8 cellular contexts compared by ENCODE assay signal in the genomic region with DNA sequence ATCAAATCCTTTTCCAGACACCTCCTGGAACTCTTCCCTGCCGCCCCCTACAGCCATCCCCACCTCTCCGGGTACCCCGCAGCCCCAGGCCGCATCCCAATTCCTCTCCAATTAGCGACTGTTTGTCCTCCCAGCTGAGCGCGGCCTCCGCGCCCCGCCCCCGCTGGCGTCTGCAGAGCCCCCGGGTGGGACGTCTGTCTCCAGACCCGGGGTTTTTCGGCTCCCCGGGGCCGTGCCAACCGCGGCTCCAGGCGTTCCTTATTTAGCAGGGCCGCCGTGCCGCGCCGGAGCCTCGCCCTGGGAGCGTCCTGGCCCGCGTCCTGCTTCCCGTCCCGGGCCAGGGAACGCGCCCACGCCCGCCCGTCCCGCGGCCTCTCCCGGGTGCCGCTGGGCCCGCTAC. TPM values are rescaled to one million over a fixed set of nuclear protein-coding genes. Genes with fewer than 3 reads are reported as not detected.
DNase-seq lines count a peak whose midpoint lies in the region; ATAC-seq and TF ChIP-seq lines count a peak whose summit lies in the region.
"Not testable (repeated sequence)": the region's sequence is repeated elsewhere in the genome, so short reads cannot be mapped to it uniquely, and the experiment has no call there.

No MANE protein-coding gene starts in this region.

- in situ Hi-C loops in astrocyte of the spinal cord (cut with HindIII; ENCODE audit: low sequenced_read_pairs) = not testable (repeated sequence)

- peak overlapping the region; percentile 88 for H3K4me3 Mint-ChIP-seq in Calu3 (ENCODE audit: low read depth, unreplicated experiment)
- H3K4me3 Mint-ChIP-seq in activated CD4-positive, alpha-beta T cell treated with anti-CD3 and anti-CD28 coated beads, Interleukin-2, amount 10 ng/mL, durations not matched to agents 24 days and 14 days = peak overlapping the region; percentile 82

- not testable (repeated sequence) for H3K9me3 ChIP-seq in lower lobe of right lung, prostate gland, upper lobe of left lung

- H3K27me3 ChIP-seq in lower lobe of right lung (ENCODE audit: low read depth); prostate gland (replicated peaks; ENCODE audit: insufficient read depth); upper lobe of left lung: not testable (repeated sequence)

- intact Hi-C loops in Calu3 (cut with micrococcal nuclease; ENCODE audit: unreplicated experiment); activated CD4-positive, alpha-beta T cell treated with anti-CD3 and anti-CD28 coated beads, Interleukin-2, amount 10 ng/mL, durations not matched to agents 24 days and 14 days (cut with micrococcal nuclease); lower lobe of right lung (cut with DNase I); prostate gland (cut with DNase I): not testable (repeated sequence)

- H3K4me1 ChIP-seq in lower lobe of right lung; prostate gland (replicated peaks): not testable (repeated sequence)
- H3K4me1 ChIP-seq in upper lobe of left lung = peaks cover 3 to 16% (median 4%) of the 10 kb centered on the region in 4 donors

- H3K4me1 Mint-ChIP-seq in Calu3 (ENCODE audit: low read depth, unreplicated experiment); activated CD4-positive, alpha-beta T cell treated with anti-CD3 and anti-CD28 coated beads, Interleukin-2, amount 10 ng/mL, durations not matched to agents 24 days and 14 days: not testable (repeated sequence)

- not testable (repeated sequence) for ATAC-seq in lower lobe of right lung; upper lobe of left lung (ENCODE audit: low FRiP score in 2 of 2)

- not testable (repeated sequence) for H3K36me3 ChIP-seq in lower lobe of right lung, prostate gland, upper lobe of left lung

- CTCF ChIA-PET in Calu3 (lab: Charles Lee) = not testable (repeated sequence)

- not testable (repeated sequence) for H3K9me3 Mint-ChIP-seq in Calu3 (ENCODE audit: low read depth, unreplicated experiment); activated CD4-positive, alpha-beta T cell treated with anti-CD3 and anti-CD28 coated beads, Interleukin-2, amount 10 ng/mL, durations not matched to agents 24 days and 14 days

- not testable (repeated sequence) for H3K27me3 Mint-ChIP-seq in Calu3 (ENCODE audit: unreplicated experiment); activated CD4-positive, alpha-beta T cell treated with anti-CD3 and anti-CD28 coated beads, Interleukin-2, amount 10 ng/mL, durations not matched to agents 24 days and 14 days

- TF ChIP-seq EP300 in upper lobe of left lung (IDR thresholded peaks at IDR 0.05) = not testable (repeated sequence)

- H3K36me3 Mint-ChIP-seq in Calu3 (ENCODE audit: insufficient read depth, unreplicated experiment) = peaks cover 15% of the 10 kb centered on the region
- H3K36me3 Mint-ChIP-seq in activated CD4-positive, alpha-beta T cell treated with anti-CD3 and anti-CD28 coated beads, Interleukin-2, amount 10 ng/mL, durations not matched to agents 24 days and 14 days (ENCODE audit: low read depth) = not testable (repeated sequence)

- TF ChIP-seq CTCF in Calu3 (IDR thresholded peaks at IDR 0.05; ENCODE audit: unreplicated experiment); NB4 (IDR thresholded peaks at IDR 0.05; ENCODE audit: low read depth, low read length); astrocyte of the spinal cord (IDR thresholded peaks at IDR 0.05; ENCODE audit: low read depth, low read length); fibroblast of mammary gland (conservative IDR thresholded peaks at IDR 0.05; ENCODE audit: control insufficient read depth, insufficient read depth, low read depth, low read length); lower lobe of right lung (IDR thresholded peaks at IDR 0.05); prostate gland (IDR thresholded peaks at IDR 0.05); upper lobe of left lung (IDR thresholded peaks at IDR 0.05): not testable (repeated sequence)

- DNase-seq in Calu3; NB4 (ENCODE audit: low read depth); astrocyte of the spinal cord (ENCODE audit: low read depth, low spot score); fibroblast of mammary gland (ENCODE audit: low read depth); lower lobe of right lung; prostate gland (ENCODE audit: low spot score): not testable (repeated sequence)
- peak; percentile 76 for DNase-seq in activated CD4-positive, alpha-beta T cell treated with anti-CD3 and anti-CD28 coated beads, Interleukin-2, amount 10 ng/mL, durations not matched to agents 24 days and 14 days
- DNase-seq in upper lobe of left lung = peak in 1 of 2 donors; percentile 92

- not testable (repeated sequence) for H3K27ac Mint-ChIP-seq in Calu3 (ENCODE audit: unreplicated experiment); activated CD4-positive, alpha-beta T cell treated with anti-CD3 and anti-CD28 coated beads, Interleukin-2, amount 10 ng/mL, durations not matched to agents 24 days and 14 days

- peak overlapping the region; percentile 46 for H3K27ac ChIP-seq in lower lobe of right lung
- H3K27ac ChIP-seq in prostate gland = peak overlapping the region; percentile 77 to 82
- peak overlapping the region; percentile 69 to 85 (median 74) for H3K27ac ChIP-seq in upper lobe of left lung

- BruUV-seq in Calu3 (replicated peaks; lab: Mats Ljungman, UMichigan) = not testable (repeated sequence)

- TF ChIP-seq POLR2A in NB4 (IDR thresholded peaks at IDR 0.05; ENCODE audit: extremely low read depth, insufficient read length); prostate gland (IDR thresholded peaks at IDR 0.05); upper lobe of left lung (IDR thresholded peaks at IDR 0.05): not testable (repeated sequence)

- H3K4me3 ChIP-seq in NB4 (ENCODE audit: low read depth, low read length) (peak overlapping the region; percentile 44), astrocyte of the spinal cord (ENCODE audit: low read depth, low read length) (peak overlapping the region; percentile 51), fibroblast of mammary gland (ENCODE audit: control insufficient read depth, low read depth, low read length) (peak overlapping the region; percentile 49), lower lobe of right lung (peak overlapping the region; percentile 51), prostate gland (peak overlapping the region; percentile 41 to 50), upper lobe of left lung (peak overlapping the region; percentile 31 to 60 (median 56))

- WGBS in prostate gland = 0% methylated on average over 16 of the region's 42 CpGs
- 2 to 3% methylated on average over 6 to 12 of the region's 42 CpGs for WGBS in upper lobe of left lung, 2 donors

RNA-seq across cellular contexts. Expression of gene PKD1, which starts 0.6 kb away (rescaled TPM):
- total RNA-seq in Calu3 (2022) = 82.0 and 86.0 TPM in 2 replicates
- 91.4 and 93.3 TPM in 2 replicates for total RNA-seq in activated CD4-positive, alpha-beta T cell treated with anti-CD3 and anti-CD28 coated beads, Interleukin-2, amount 10 ng/mL, durations not matched to agents 24 days and 14 days
- total RNA-seq in lower lobe of right lung = 81.6 TPM
- 100 to 1,000 TPM; 205 to 349 TPM for total RNA-seq in prostate gland
- 100 to 1,000 TPM in 3 of 6 donors, 10 to 100 TPM in 3; 75.4 to 567 (median 106) TPM for total RNA-seq in upper lobe of left lung

RNA-seq across cellular contexts. Expression of gene RAB26, which starts 13.4 kb away (rescaled TPM):
- total RNA-seq in Calu3 (2022) (10.8 and 12.3 TPM in 2 replicates), lower lobe of right lung (0.80 TPM), prostate gland (1 to 10 TPM; 1.8 to 5.1 TPM), upper lobe of left lung (1 to 10 TPM in 1 of 6 donors, under 1 TPM in 3, not detected in 2; 0.30 to 6.8 (median 0.85) TPM)
- total RNA-seq in activated CD4-positive, alpha-beta T cell treated with anti-CD3 and anti-CD28 coated beads, Interleukin-2, amount 10 ng/mL, durations not matched to agents 24 days and 14 days = 0.83 and 1.0 TPM in 2 replicates

RNA-seq across cellular contexts. Expression of gene TRAF7, which starts 20.5 kb away (rescaled TPM):
- 118 and 127 TPM in 2 replicates for total RNA-seq in Calu3 (2022)
- total RNA-seq in activated CD4-positive, alpha-beta T cell treated with anti-CD3 and anti-CD28 coated beads, Interleukin-2, amount 10 ng/mL, durations not matched to agents 24 days and 14 days = 68.7 and 80.3 TPM in 2 replicates
- total RNA-seq in lower lobe of right lung = 61.9 TPM
- total RNA-seq in prostate gland = 10 to 100 TPM; 40.0 to 51.5 TPM
- total RNA-seq in upper lobe of left lung = 10 to 100 TPM; 34.6 to 72.6 (median 52.9) TPM
